ENCODE assay signal across 16 cellular contexts in the genomic region with DNA sequence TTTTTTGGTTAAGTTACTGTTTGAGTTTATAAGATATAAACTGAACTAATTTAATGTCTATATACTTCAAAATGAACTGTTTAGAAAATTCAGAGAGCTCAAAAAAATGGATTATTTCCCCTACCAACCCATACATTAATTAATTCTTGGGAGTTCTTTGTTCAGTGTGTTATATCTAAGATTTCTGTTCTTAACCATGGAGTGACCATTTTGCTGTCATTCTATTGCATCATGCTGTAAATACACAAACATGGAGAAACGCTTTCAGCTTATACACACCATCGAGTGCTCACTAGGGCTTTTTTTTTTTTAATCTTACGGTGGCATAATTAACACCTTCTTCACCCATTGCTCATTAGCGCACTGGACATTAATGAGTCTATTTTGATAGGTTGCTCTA.
DNase-seq lines count a peak whose midpoint lies in the region.
"Had no signal": no experiment of that assay in that cellular context is flagged by ENCODE, and none has a peak within 500 bp of the region (broad histone marks: within the 10 kb centered on the region; RNA-seq: fewer than 3 reads in every experiment).

No MANE protein-coding gene starts in this region.

- H3K9me3 ChIP-seq in HUES6 (ENCODE audit: control insufficient read depth, insufficient read depth, low read depth, low read length) (no peaks in the 10 kb centered on the region), SK-N-MC (ENCODE audit: low read depth, low read length) (no peaks in the 10 kb centered on the region)

- peak overlapping the region; percentile 51 for H3K27ac ChIP-seq in HUES6 (ENCODE audit: low read depth, low read length)
- H3K27ac ChIP-seq in SK-N-MC: 0 out of 2 replicates have a peak overlapping the region, but pooled peaks have one; percentile 28
- H3K27ac ChIP-seq: BLaER1 treated with 17β-estradiol and CSF1 and Interleukin-3, amounts not matched to agents 10 nM and 100 nM had no signal

- DNase-seq in NCI-H82 (lab: John Stamatoyannopoulos, UW) (peak; percentile 9), NCI-H82 treated with DMSO at 0.1 percent for 48 hours (lab: John Stamatoyannopoulos, UW; ENCODE audit: unreplicated experiment) (no peak), SK-N-MC (ENCODE audit: low read depth, low spot score) (no peak), T-helper 2 cell (no peak), germinal center (ENCODE audit: low spot score) (no peak), NCI-H69 (lab: John Stamatoyannopoulos, UW) (no peak)
- DNase-seq: 8988T; ACHN; CD4-positive, CD25-positive, alpha-beta regulatory T cell; DMS 273 treated with DMSO at 0.1 percent for 48 hours; HCEC 1CT; HFFc6; KBM-7 had no signal

- H3K4me1 ChIP-seq in HUES6 (ENCODE audit: control insufficient read depth, insufficient read depth, low read length): no peaks in the 10 kb centered on the region

- no peak overlapping the region for H3K4me3 ChIP-seq in HUES6 (ENCODE audit: low read depth, low read length)
- no peak overlapping the region for H3K4me3 ChIP-seq in SK-N-MC
- H3K4me3 ChIP-seq: BLaER1 treated with 17β-estradiol and CSF1 and Interleukin-3, amounts not matched to agents 10 nM and 100 nM; GM12878 had no signal

- H3K9ac ChIP-seq in HUES6 (ENCODE audit: low read length) (no peak overlapping the region), SK-N-MC (ENCODE audit: insufficient read length) (no peak overlapping the region)
- H3K9ac ChIP-seq: BLaER1 treated with 17β-estradiol and CSF1 and Interleukin-3, amounts not matched to agents 10 nM and 100 nM had no signal

- no peaks in the 10 kb centered on the region for H3K27me3 ChIP-seq in HUES6 (ENCODE audit: control insufficient read depth, insufficient read depth, low read length)
- H3K27me3 ChIP-seq: BLaER1 treated with 17β-estradiol and CSF1 and Interleukin-3, amounts not matched to agents 10 nM and 100 nM had no signal

- peaks cover 9% of the 10 kb centered on the region for H3K36me3 ChIP-seq in HUES6 (ENCODE audit: control insufficient read depth, insufficient read depth, low read length)
- H3K36me3 ChIP-seq in SK-N-MC (ENCODE audit: insufficient read depth, low read length): peaks cover 58% of the 10 kb centered on the region
